16 cellular contexts compared by ENCODE assay signal in the genomic region with DNA sequence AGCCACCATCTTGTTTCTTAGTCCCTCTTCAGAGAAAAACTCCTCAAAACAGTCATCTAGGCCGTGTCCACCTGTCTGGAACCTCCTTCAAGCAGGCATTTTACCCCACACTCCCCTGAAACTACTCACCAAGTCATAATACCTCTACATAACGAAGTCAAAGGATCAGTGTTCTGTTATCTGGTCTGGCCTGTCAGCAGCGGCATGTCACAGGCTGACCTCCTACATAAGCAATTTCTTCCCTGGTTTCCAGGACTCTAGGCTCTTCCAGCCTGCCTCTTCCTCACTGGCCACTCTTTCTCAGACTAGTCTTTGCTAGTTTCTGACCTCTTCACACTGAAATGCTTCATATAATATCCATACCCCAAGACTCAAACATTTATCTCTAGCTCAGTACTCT.
DNase-seq lines count a peak whose midpoint lies in the region; ATAC-seq and TF ChIP-seq lines count a peak whose summit lies in the region.
"Had no signal": no experiment of that assay in that cellular context is flagged by ENCODE, and none has a peak within 500 bp of the region (broad histone marks: within the 10 kb centered on the region; RNA-seq: fewer than 3 reads in every experiment).

No MANE protein-coding gene starts in this region.

- H3K4me1 ChIP-seq in SJCRH30 = no peaks in the 10 kb centered on the region
- H3K4me1 ChIP-seq: A549; BLaER1 treated with 17β-estradiol and CSF1 and Interleukin-3, amounts not matched to agents 10 nM and 100 nM had no signal

- peaks cover 27% of the 10 kb centered on the region for H3K9me3 Mint-ChIP-seq in activated naive CD4-positive, alpha-beta T cell treated with anti-CD3 and anti-CD28 coated beads, Interleukin-2, amount 50 U/mL, for 24 hours
- peaks cover 27% of the 10 kb centered on the region for H3K9me3 Mint-ChIP-seq in activated naive CD4-positive, alpha-beta T cell treated with anti-CD3 and anti-CD28 coated beads for 36 hours
- H3K9me3 Mint-ChIP-seq in activated T-helper 17 cell treated with anti-CD3 and anti-CD28 coated beads, Interleukin-2, amount 50 U/mL, for 72 hours = peaks cover 26% of the 10 kb centered on the region
- H3K9me3 Mint-ChIP-seq in endothelial cell (ENCODE audit: unreplicated experiment) = peaks cover 8% of the 10 kb centered on the region

- DNase-seq in activated naive CD4-positive, alpha-beta T cell treated with anti-CD3 and anti-CD28 coated beads for 36 hours = no peak
- DNase-seq in endothelial cell (ENCODE audit: low spot score) (no peak), SJCRH30 (no peak)
- DNase-seq: AML-193; CD4-positive, alpha-beta T cell; CD8-positive, alpha-beta T cell; DMS79 treated with DMSO at 0.1 percent for 48 hours; GF-D8 had no signal

- H3K9me3 ChIP-seq in SJCRH30 (replicated peaks) = peaks cover 9% of the 10 kb centered on the region

- peak overlapping the region; percentile 19 for H3K27ac Mint-ChIP-seq in activated naive CD4-positive, alpha-beta T cell treated with anti-CD3 and anti-CD28 coated beads, Interleukin-2, amount 50 U/mL, for 24 hours
- no peak overlapping the region for H3K27ac Mint-ChIP-seq in activated naive CD4-positive, alpha-beta T cell treated with anti-CD3 and anti-CD28 coated beads for 36 hours
- H3K27ac Mint-ChIP-seq in activated T-helper 17 cell treated with anti-CD3 and anti-CD28 coated beads, Interleukin-2, amount 50 U/mL, for 72 hours = peak overlapping the region; percentile 3
- no peak overlapping the region for H3K27ac Mint-ChIP-seq in endothelial cell (ENCODE audit: unreplicated experiment)
- H3K27ac Mint-ChIP-seq: B cell; CD4-positive, alpha-beta T cell; CD8-positive, alpha-beta T cell had no signal

- H3K27me3 Mint-ChIP-seq in activated naive CD4-positive, alpha-beta T cell treated with anti-CD3 and anti-CD28 coated beads, Interleukin-2, amount 50 U/mL, for 24 hours = no peaks in the 10 kb centered on the region
- H3K27me3 Mint-ChIP-seq in activated naive CD4-positive, alpha-beta T cell treated with anti-CD3 and anti-CD28 coated beads for 36 hours (ENCODE audit: low read depth) = no peaks in the 10 kb centered on the region
- H3K27me3 Mint-ChIP-seq in activated T-helper 17 cell treated with anti-CD3 and anti-CD28 coated beads, Interleukin-2, amount 50 U/mL, for 72 hours = no peaks in the 10 kb centered on the region
- H3K27me3 Mint-ChIP-seq in endothelial cell (ENCODE audit: unreplicated experiment) = peaks cover 4% of the 10 kb centered on the region
- H3K27me3 Mint-ChIP-seq: B cell; CD4-positive, alpha-beta T cell had no signal

- CTCF ChIA-PET in activated naive CD4-positive, alpha-beta T cell treated with anti-CD3 and anti-CD28 coated beads for 36 hours (lab: Charles Lee) = no interaction called here

- no peak overlapping the region for H3K4me3 Mint-ChIP-seq in activated naive CD4-positive, alpha-beta T cell treated with anti-CD3 and anti-CD28 coated beads, Interleukin-2, amount 50 U/mL, for 24 hours
- no peak overlapping the region for H3K4me3 Mint-ChIP-seq in activated naive CD4-positive, alpha-beta T cell treated with anti-CD3 and anti-CD28 coated beads for 36 hours
- H3K4me3 Mint-ChIP-seq in activated T-helper 17 cell treated with anti-CD3 and anti-CD28 coated beads, Interleukin-2, amount 50 U/mL, for 72 hours = no peak overlapping the region
- peak overlapping the region; percentile 72 for H3K4me3 Mint-ChIP-seq in endothelial cell (ENCODE audit: unreplicated experiment)
- H3K4me3 Mint-ChIP-seq: B cell; CD4-positive, alpha-beta T cell; CD8-positive, alpha-beta T cell had no signal

- intact Hi-C loops in activated naive CD4-positive, alpha-beta T cell treated with anti-CD3 and anti-CD28 coated beads for 36 hours (cut with micrococcal nuclease) = no loop called here

- TF ChIP-seq CTCF in endothelial cell (IDR thresholded peaks at IDR 0.05; ENCODE audit: unreplicated experiment) = no peak

- peaks cover 54% of the 10 kb centered on the region for H3K36me3 Mint-ChIP-seq in activated naive CD4-positive, alpha-beta T cell treated with anti-CD3 and anti-CD28 coated beads, Interleukin-2, amount 50 U/mL, for 24 hours
- peaks cover 59% of the 10 kb centered on the region for H3K36me3 Mint-ChIP-seq in activated naive CD4-positive, alpha-beta T cell treated with anti-CD3 and anti-CD28 coated beads for 36 hours (ENCODE audit: low read depth)
- H3K36me3 Mint-ChIP-seq in activated T-helper 17 cell treated with anti-CD3 and anti-CD28 coated beads, Interleukin-2, amount 50 U/mL, for 72 hours (ENCODE audit: low read depth) = peaks cover 94% of the 10 kb centered on the region
- H3K36me3 Mint-ChIP-seq in endothelial cell (ENCODE audit: low read depth, unreplicated experiment) = peaks cover 48% of the 10 kb centered on the region

- no peak overlapping the region for H3K27ac ChIP-seq in SJCRH30
- H3K27ac ChIP-seq: 22Rv1; A549; BLaER1 treated with 17β-estradiol and CSF1 and Interleukin-3, amounts not matched to agents 10 nM and 100 nM; C4-2B had no signal

- peaks cover 56% of the 10 kb centered on the region for H3K36me3 ChIP-seq in SJCRH30

- ATAC-seq in activated T-helper 17 cell treated with anti-CD3 and anti-CD28 coated beads, Interleukin-2, amount 50 U/mL, for 72 hours (replicated peaks) = no peak
- ATAC-seq in GM18511 (IDR thresholded peaks at IDR 0.05; ENCODE audit: unreplicated experiment) = no peak
- ATAC-seq: A549; CD8-positive, alpha-beta T cell had no signal

- no peaks in the 10 kb centered on the region for H3K27me3 ChIP-seq in SJCRH30
- H3K27me3 ChIP-seq: BLaER1 treated with 17β-estradiol and CSF1 and Interleukin-3, amounts not matched to agents 10 nM and 100 nM had no signal

- H3K4me1 Mint-ChIP-seq in activated naive CD4-positive, alpha-beta T cell treated with anti-CD3 and anti-CD28 coated beads, Interleukin-2, amount 50 U/mL, for 24 hours = no peaks in the 10 kb centered on the region
- H3K4me1 Mint-ChIP-seq in activated naive CD4-positive, alpha-beta T cell treated with anti-CD3 and anti-CD28 coated beads for 36 hours (ENCODE audit: low read depth) = no peaks in the 10 kb centered on the region
- no peaks in the 10 kb centered on the region for H3K4me1 Mint-ChIP-seq in activated T-helper 17 cell treated with anti-CD3 and anti-CD28 coated beads, Interleukin-2, amount 50 U/mL, for 72 hours
- H3K4me1 Mint-ChIP-seq in endothelial cell (ENCODE audit: unreplicated experiment) = peaks cover 4% of the 10 kb centered on the region
- H3K4me1 Mint-ChIP-seq: B cell had no signal

- no peak overlapping the region for H3K4me3 ChIP-seq in SJCRH30
- H3K4me3 ChIP-seq: A549; BLaER1 treated with 17β-estradiol and CSF1 and Interleukin-3, amounts not matched to agents 10 nM and 100 nM had no signal

Comparison
In these comparisons a context has a peak if more than half of its experiments do, and no peak if none do; other contexts are left out.
1. H3K27ac Mint-ChIP-seq: peak in activated naive CD4-positive, alpha-beta T cell treated with anti-CD3 and anti-CD28 coated beads, Interleukin-2, amount 50 U/mL, for 24 hours (single experiment) and activated T-helper 17 cell treated with anti-CD3 and anti-CD28 coated beads, Interleukin-2, amount 50 U/mL, for 72 hours (single experiment); none in activated naive CD4-positive, alpha-beta T cell treated with anti-CD3 and anti-CD28 coated beads for 36 hours (single experiment) and endothelial cell (single experiment).